1 cellular context compared by ENCODE assay signal in the genomic region with DNA sequence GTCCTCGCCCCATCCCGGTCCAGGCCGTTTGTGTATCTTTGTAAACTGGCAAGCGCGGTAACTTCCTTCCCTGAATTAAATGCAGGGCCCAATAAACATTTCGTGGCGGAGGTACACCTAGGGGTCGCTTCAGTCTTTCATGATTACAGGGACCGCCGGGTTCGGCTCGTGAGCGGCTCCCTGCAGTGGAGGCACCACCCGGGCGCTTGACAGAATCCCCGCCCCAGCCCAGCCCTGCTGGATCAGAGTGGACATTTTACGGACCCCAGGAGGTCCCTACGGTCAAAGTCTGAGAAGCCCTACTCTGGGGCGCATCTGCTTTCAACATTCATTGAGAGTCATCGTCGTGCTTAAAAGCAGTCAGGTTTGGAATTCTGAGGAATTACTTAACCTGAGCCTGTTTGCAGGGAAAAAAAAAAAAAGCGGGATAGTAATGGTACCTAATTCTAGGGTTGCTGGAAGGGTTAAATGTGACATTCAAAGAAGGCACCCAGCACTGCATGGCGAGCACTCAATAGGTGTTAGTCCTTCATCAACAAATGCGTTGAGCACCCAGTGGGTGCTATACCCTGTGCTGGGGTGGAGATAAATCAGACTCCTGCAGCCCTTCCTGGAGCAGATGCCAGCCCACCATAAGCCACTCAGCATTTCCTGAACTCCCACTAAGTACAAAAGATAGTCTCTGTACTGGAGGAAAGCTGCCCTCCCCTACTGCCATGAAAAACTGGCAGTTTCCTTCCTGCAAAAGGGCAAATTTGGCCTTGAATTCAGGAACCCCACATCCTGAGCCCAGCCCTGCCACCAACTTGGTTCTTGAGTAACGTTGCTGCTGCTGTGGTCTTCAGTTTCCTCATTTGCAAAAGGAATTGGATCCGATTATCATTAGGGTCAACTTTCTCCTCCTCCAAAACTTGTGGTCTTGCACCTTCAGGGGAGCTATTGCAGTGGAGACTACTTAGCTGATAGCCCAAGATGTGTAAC.
TF ChIP-seq lines count a peak whose summit lies in the region.

No MANE protein-coding gene starts in this region.

TF ChIP-seq in HEK293, 187 proteins besides CTCF, POLR2A, EP300 and RAD21 (continued from another document and continues in another):
- TF ChIP-seq ZNF514 (tag by site-specific recombination; IDR thresholded peaks at IDR 0.05) (no peak), ZNF404 (tag by site-specific recombination; IDR thresholded peaks at IDR 0.05) (no peak), KLF10 (tag by site-specific recombination; IDR thresholded peaks at IDR 0.05) (0 out of 2 replicates have a peak, but pooled peaks have one; percentile 19), ZNF214 (tag by site-specific recombination; IDR thresholded peaks at IDR 0.05; ENCODE audit: borderline replicate concordance) (no peak), ZNF660 (tag by site-specific recombination; IDR thresholded peaks at IDR 0.05) (peak; percentile 80; the same call in 1 of the 2 replicates), ZFHX2 (tag by site-specific recombination; conservative IDR thresholded peaks at IDR 0.05) (no peak), ZNF747 (tag by site-specific recombination; IDR thresholded peaks at IDR 0.05) (no peak), ZNF629 (tag by site-specific recombination; IDR thresholded peaks at IDR 0.05) (no peak), ZNF654 (tag by site-specific recombination; IDR thresholded peaks at IDR 0.05; ENCODE audit: low read depth) (no peak), IKZF3 (tag by site-specific recombination; IDR thresholded peaks at IDR 0.05) (no peak), ZNF132 (tag by site-specific recombination; IDR thresholded peaks at IDR 0.05; ENCODE audit: borderline replicate concordance) (no peak), ZNF266 (tag by site-specific recombination; IDR thresholded peaks at IDR 0.05; ENCODE audit: low read depth) (no peak), ZNF529 (tag by site-specific recombination; IDR thresholded peaks at IDR 0.05; ENCODE audit: insufficient replicate concordance) (no peak)
- TF ChIP-seq, protein P1, sequence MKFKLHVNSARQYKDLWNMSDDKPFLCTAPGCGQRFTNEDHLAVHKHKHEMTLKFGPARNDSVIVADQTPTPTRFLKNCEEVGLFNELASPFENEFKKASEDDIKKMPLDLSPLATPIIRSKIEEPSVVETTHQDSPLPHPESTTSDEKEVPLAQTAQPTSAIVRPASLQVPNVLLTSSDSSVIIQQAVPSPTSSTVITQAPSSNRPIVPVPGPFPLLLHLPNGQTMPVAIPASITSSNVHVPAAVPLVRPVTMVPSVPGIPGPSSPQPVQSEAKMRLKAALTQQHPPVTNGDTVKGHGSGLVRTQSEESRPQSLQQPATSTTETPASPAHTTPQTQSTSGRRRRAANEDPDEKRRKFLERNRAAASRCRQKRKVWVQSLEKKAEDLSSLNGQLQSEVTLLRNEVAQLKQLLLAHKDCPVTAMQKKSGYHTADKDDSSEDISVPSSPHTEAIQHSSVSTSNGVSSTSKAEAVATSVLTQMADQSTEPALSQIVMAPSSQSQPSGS (tag by site-specific recombination; IDR thresholded peaks at IDR 0.05; ENCODE audit: low read depth) = no peak
- TF ChIP-seq, protein P2, sequence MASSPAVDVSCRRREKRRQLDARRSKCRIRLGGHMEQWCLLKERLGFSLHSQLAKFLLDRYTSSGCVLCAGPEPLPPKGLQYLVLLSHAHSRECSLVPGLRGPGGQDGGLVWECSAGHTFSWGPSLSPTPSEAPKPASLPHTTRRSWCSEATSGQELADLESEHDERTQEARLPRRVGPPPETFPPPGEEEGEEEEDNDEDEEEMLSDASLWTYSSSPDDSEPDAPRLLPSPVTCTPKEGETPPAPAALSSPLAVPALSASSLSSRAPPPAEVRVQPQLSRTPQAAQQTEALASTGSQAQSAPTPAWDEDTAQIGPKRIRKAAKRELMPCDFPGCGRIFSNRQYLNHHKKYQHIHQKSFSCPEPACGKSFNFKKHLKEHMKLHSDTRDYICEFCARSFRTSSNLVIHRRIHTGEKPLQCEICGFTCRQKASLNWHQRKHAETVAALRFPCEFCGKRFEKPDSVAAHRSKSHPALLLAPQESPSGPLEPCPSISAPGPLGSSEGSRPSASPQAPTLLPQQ (tag by site-specific recombination; IDR thresholded peaks at IDR 0.05) = no peak
- TF ChIP-seq, protein P3, sequence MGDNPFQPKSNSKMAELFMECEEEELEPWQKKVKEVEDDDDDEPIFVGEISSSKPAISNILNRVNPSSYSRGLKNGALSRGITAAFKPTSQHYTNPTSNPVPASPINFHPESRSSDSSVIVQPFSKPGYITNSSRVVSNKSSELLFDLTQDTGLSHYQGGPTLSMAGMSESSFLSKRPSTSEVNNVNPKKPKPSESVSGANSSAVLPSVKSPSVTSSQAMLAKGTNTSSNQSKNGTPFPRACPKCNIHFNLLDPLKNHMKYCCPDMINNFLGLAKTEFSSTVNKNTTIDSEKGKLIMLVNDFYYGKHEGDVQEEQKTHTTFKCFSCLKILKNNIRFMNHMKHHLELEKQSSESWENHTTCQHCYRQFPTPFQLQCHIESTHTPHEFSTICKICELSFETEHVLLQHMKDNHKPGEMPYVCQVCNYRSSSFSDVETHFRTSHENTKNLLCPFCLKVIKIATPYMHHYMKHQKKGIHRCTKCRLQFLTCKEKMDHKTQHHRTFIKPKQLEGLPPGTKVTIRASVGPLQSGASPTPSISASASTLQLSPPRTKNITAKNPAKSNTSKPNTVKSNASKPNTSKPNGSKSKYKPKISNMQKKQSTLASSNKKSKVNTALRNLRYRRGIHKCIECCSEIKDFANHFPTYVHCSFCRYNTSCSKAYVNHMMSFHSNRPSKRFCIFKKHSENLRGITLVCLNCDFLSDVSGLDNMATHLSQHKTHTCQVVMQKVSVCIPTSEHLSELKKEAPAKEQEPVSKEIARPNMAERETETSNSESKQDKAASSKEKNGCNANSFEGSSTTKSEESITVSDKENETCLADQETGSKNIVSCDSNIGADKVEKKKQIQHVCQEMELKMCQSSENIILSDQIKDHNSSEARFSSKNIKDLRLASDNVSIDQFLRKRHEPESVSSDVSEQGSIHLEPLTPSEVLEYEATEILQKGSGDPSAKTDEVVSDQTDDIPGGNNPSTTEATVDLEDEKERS (tag by site-specific recombination; IDR thresholded peaks at IDR 0.05) = no peak
- TF ChIP-seq, protein P4, sequence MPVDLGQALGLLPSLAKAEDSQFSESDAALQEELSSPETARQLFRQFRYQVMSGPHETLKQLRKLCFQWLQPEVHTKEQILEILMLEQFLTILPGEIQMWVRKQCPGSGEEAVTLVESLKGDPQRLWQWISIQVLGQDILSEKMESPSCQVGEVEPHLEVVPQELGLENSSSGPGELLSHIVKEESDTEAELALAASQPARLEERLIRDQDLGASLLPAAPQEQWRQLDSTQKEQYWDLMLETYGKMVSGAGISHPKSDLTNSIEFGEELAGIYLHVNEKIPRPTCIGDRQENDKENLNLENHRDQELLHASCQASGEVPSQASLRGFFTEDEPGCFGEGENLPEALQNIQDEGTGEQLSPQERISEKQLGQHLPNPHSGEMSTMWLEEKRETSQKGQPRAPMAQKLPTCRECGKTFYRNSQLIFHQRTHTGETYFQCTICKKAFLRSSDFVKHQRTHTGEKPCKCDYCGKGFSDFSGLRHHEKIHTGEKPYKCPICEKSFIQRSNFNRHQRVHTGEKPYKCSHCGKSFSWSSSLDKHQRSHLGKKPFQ (tag by site-specific recombination; IDR thresholded peaks at IDR 0.05) = no peak
- TF ChIP-seq, protein P5, sequence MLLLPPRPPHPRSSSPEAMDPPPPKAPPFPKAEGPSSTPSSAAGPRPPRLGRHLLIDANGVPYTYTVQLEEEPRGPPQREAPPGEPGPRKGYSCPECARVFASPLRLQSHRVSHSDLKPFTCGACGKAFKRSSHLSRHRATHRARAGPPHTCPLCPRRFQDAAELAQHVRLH (tag by site-specific recombination; IDR thresholded peaks at IDR 0.05) = no peak
- TF ChIP-seq, protein P6, sequence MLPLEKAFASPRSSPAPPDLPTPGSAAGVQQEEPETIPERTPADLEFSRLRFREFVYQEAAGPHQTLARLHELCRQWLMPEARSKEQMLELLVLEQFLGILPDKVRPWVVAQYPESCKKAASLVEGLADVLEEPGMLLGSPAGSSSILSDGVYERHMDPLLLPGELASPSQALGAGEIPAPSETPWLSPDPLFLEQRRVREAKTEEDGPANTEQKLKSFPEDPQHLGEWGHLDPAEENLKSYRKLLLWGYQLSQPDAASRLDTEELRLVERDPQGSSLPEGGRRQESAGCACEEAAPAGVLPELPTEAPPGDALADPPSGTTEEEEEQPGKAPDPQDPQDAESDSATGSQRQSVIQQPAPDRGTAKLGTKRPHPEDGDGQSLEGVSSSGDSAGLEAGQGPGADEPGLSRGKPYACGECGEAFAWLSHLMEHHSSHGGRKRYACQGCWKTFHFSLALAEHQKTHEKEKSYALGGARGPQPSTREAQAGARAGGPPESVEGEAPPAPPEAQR (tag by site-specific recombination; IDR thresholded peaks at IDR 0.05) = no peak
- TF ChIP-seq, protein P7, sequence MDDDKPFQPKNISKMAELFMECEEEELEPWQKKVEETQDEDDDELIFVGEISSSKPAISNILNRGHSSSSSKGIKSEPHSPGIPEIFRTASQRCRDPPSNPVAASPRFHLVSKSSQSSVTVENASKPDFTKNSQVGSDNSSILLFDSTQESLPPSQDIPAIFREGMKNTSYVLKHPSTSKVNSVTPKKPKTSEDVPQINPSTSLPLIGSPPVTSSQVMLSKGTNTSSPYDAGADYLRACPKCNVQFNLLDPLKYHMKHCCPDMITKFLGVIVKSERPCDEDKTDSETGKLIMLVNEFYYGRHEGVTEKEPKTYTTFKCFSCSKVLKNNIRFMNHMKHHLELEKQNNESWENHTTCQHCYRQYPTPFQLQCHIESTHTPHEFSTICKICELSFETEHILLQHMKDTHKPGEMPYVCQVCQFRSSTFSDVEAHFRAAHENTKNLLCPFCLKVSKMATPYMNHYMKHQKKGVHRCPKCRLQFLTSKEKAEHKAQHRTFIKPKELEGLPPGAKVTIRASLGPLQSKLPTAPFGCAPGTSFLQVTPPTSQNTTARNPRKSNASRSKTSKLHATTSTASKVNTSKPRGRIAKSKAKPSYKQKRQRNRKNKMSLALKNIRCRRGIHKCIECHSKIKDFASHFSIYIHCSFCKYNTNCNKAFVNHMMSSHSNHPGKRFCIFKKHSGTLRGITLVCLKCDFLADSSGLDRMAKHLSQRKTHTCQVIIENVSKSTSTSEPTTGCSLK (tag by site-specific recombination; IDR thresholded peaks at IDR 0.05) = no peak
- TF ChIP-seq, protein P8, sequence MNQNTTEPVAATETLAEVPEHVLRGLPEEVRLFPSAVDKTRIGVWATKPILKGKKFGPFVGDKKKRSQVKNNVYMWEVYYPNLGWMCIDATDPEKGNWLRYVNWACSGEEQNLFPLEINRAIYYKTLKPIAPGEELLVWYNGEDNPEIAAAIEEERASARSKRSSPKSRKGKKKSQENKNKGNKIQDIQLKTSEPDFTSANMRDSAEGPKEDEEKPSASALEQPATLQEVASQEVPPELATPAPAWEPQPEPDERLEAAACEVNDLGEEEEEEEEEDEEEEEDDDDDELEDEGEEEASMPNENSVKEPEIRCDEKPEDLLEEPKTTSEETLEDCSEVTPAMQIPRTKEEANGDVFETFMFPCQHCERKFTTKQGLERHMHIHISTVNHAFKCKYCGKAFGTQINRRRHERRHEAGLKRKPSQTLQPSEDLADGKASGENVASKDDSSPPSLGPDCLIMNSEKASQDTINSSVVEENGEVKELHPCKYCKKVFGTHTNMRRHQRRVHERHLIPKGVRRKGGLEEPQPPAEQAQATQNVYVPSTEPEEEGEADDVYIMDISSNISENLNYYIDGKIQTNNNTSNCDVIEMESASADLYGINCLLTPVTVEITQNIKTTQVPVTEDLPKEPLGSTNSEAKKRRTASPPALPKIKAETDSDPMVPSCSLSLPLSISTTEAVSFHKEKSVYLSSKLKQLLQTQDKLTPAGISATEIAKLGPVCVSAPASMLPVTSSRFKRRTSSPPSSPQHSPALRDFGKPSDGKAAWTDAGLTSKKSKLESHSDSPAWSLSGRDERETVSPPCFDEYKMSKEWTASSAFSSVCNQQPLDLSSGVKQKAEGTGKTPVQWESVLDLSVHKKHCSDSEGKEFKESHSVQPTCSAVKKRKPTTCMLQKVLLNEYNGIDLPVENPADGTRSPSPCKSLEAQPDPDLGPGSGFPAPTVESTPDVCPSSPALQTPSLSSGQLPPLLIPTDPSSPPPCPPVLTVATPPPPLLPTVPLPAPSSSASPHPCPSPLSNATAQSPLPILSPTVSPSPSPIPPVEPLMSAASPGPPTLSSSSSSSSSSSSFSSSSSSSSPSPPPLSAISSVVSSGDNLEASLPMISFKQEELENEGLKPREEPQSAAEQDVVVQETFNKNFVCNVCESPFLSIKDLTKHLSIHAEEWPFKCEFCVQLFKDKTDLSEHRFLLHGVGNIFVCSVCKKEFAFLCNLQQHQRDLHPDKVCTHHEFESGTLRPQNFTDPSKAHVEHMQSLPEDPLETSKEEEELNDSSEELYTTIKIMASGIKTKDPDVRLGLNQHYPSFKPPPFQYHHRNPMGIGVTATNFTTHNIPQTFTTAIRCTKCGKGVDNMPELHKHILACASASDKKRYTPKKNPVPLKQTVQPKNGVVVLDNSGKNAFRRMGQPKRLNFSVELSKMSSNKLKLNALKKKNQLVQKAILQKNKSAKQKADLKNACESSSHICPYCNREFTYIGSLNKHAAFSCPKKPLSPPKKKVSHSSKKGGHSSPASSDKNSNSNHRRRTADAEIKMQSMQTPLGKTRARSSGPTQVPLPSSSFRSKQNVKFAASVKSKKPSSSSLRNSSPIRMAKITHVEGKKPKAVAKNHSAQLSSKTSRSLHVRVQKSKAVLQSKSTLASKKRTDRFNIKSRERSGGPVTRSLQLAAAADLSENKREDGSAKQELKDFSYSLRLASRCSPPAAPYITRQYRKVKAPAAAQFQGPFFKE (tag by site-specific recombination; IDR thresholded peaks at IDR 0.05; ENCODE audit: borderline replicate concordance) = no peak
- TF ChIP-seq, protein P9, sequence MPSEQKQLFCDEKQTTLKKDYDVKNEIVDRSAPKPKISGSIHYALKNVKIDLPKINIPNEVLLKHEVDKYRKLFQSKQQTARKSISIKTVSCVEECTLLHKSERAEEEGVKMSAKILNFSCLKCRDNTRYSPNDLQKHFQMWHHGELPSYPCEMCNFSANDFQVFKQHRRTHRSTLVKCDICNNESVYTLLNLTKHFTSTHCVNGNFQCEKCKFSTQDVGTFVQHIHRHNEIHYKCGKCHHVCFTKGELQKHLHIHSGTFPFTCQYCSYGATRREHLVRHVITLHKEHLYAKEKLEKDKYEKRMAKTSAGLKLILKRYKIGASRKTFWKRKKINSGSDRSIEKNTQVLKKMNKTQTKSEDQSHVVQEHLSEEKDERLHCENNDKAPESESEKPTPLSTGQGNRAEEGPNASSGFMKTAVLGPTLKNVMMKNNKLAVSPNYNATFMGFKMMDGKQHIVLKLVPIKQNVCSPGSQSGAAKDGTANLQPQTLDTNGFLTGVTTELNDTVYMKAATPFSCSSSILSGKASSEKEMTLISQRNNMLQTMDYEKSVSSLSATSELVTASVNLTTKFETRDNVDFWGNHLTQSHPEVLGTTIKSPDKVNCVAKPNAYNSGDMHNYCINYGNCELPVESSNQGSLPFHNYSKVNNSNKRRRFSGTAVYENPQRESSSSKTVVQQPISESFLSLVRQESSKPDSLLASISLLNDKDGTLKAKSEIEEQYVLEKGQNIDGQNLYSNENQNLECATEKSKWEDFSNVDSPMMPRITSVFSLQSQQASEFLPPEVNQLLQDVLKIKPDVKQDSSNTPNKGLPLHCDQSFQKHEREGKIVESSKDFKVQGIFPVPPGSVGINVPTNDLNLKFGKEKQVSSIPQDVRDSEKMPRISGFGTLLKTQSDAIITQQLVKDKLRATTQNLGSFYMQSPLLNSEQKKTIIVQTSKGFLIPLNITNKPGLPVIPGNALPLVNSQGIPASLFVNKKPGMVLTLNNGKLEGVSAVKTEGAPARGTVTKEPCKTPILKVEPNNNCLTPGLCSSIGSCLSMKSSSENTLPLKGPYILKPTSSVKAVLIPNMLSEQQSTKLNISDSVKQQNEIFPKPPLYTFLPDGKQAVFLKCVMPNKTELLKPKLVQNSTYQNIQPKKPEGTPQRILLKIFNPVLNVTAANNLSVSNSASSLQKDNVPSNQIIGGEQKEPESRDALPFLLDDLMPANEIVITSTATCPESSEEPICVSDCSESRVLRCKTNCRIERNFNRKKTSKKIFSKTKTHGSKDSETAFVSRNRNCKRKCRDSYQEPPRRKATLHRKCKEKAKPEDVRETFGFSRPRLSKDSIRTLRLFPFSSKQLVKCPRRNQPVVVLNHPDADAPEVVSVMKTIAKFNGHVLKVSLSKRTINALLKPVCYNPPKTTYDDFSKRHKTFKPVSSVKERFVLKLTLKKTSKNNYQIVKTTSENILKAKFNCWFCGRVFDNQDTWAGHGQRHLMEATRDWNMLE (tag by site-specific recombination; conservative IDR thresholded peaks at IDR 0.05; ENCODE audit: low read depth) = no peak
